Comparison of ENCODE assay signal across 15 cellular contexts in genomic region chr1:52659851-52660596, GRCh38. TPM values are rescaled to one million over a fixed set of nuclear protein-coding genes. Genes with fewer than 3 reads are reported as not detected.
DNase-seq lines count a peak whose midpoint lies in the region; ATAC-seq and TF ChIP-seq lines count a peak whose summit lies in the region.
"Had no signal": no experiment of that assay in that cellular context is flagged by ENCODE, and none has a peak within 500 bp of the region (broad histone marks: within the 10 kb centered on the region; RNA-seq: fewer than 3 reads in every experiment).

No MANE protein-coding gene starts in this region.

- POLR2A ChIA-PET in HCT116 (lab: Charles Lee) = interaction anchor here (1.5 kb wide), 1 partner anchor 107 kb away, joined by 3 read pairs; the partner anchor contains the start of gene TUT4
- POLR2A ChIA-PET in activated CD4-positive, alpha-beta memory T cell treated with anti-CD3 and anti-CD28 coated beads, Interleukin-2, amount 10 ng/mL, durations not matched to agents 7 days and 5 days (lab: Charles Lee) = interaction anchor here (0.9 to 3.2 kb wide), 6 partner anchors 11 to 256 kb away, joined by 3 to 27 read pairs (median 6); partner anchors contain the start of genes ORC1 and PRPF38A

- intact Hi-C loops in HCT116 (cut with micrococcal nuclease) = no loop called here
- intact Hi-C loops in Right ventricle myocardium inferior (cut with DNase I) = no loop called here
- intact Hi-C loops in right cardiac atrium (cut with DNase I) = no loop called here

- peaks cover 32% of the 10 kb centered on the region for H3K36me3 Mint-ChIP-seq in CD4-positive, CD25-positive, alpha-beta regulatory T cell
- H3K36me3 Mint-ChIP-seq in activated CD4-positive, alpha-beta memory T cell treated with anti-CD3 and anti-CD28 coated beads, Interleukin-2, amount 10 ng/mL, durations not matched to agents 7 days and 5 days (ENCODE audit: low read depth) = no peaks in the 10 kb centered on the region

- no peak for DNase-seq in CD4-positive, CD25-positive, alpha-beta regulatory T cell
- DNase-seq in HCT116 (ENCODE audit: low read depth, low spot score) (no peak), left kidney (ENCODE audit: low read depth, low spot score) (peak; percentile 61), Right ventricle myocardium inferior (ENCODE audit: missing footprints) (no peak), NOMO-1 (lab: John Stamatoyannopoulos, UW; ENCODE audit: unreplicated experiment in 2 of 2) (no peak), right cardiac atrium (no peak)
- DNase-seq in activated CD4-positive, alpha-beta memory T cell treated with anti-CD3 and anti-CD28 coated beads, Interleukin-2, amount 10 ng/mL, durations not matched to agents 7 days and 5 days = no peak
- DNase-seq: AML-193, amniotic stem cell, GF-D8, hippocampal formation, midbrain had no signal

- no peak overlapping the region for H3K4me3 ChIP-seq in CD4-positive, CD25-positive, alpha-beta regulatory T cell (ENCODE audit: low read depth, low read length)
- H3K4me3 ChIP-seq in HCT116 (replicated peaks in 1 of 2; ENCODE audit: low read depth in 1 of 2, low read length in 2 of 2) = no peak overlapping the region
- no peak overlapping the region for H3K4me3 ChIP-seq in right cardiac atrium (ENCODE audit: low read length)

- no peak overlapping the region for H2AFZ ChIP-seq in HCT116 (ENCODE audit: low read depth, low read length, poor library complexity, severe bottlenecking)

- no peaks in the 10 kb centered on the region for H3K9me2 ChIP-seq in HCT116 (ENCODE audit: insufficient read depth)

- H3K36me3 ChIP-seq in CD4-positive, CD25-positive, alpha-beta regulatory T cell (ENCODE audit: control insufficient read depth, insufficient read depth, low read length) = peaks cover 19% of the 10 kb centered on the region
- no peaks in the 10 kb centered on the region for H3K36me3 ChIP-seq in HCT116 (ENCODE audit: control insufficient read depth in 1 of 2, insufficient read depth in 2 of 2, low read length in 2 of 2)

- TF ChIP-seq CTCF in HCT116 (IDR thresholded peaks at IDR 0.05 in 2 of 3, conservative IDR thresholded peaks at IDR 0.05 in 1 of 3; ENCODE audit: borderline replicate concordance in 1 of 3, insufficient read depth in 1 of 3, low read depth in 2 of 3, low read length in 2 of 3) = no peak

- CTCF ChIA-PET in HCT116 (lab: Charles Lee) = no interaction called here
- CTCF ChIA-PET in activated CD4-positive, alpha-beta memory T cell treated with anti-CD3 and anti-CD28 coated beads, Interleukin-2, amount 10 ng/mL, durations not matched to agents 7 days and 5 days (lab: Charles Lee) = interaction anchor here (0.6 to 1.5 kb wide), 4 partner anchors 10 to 599 kb away, joined by 3 to 5 read pairs (median 4); partner anchors contain the start of genes ORC1 and PRPF38A

- H3K27ac ChIP-seq in CD4-positive, CD25-positive, alpha-beta regulatory T cell (ENCODE audit: insufficient read depth, low read length, poor library complexity, severe bottlenecking) = no peak overlapping the region
- H3K27ac ChIP-seq in HCT116 (ENCODE audit: low read depth, low read length) = no peak overlapping the region
- no peak overlapping the region for H3K27ac ChIP-seq in right cardiac atrium (ENCODE audit: low read length)
- H3K27ac ChIP-seq: RWPE1 had no signal

- H3K4me2 ChIP-seq in HCT116 (ENCODE audit: low read length) = peak overlapping the region; percentile 43

- H3K9me3 ChIP-seq in CD4-positive, CD25-positive, alpha-beta regulatory T cell (ENCODE audit: control insufficient read depth in 2 of 2, low read length in 2 of 2) = no peaks in the 10 kb centered on the region
- H3K9me3 ChIP-seq in HCT116 (ENCODE audit: control insufficient read depth in 1 of 2, insufficient read depth in 1 of 2, low read depth in 1 of 2, low read length in 2 of 2) (no peaks in the 10 kb centered on the region), right cardiac atrium (ENCODE audit: control insufficient read depth, low read length) (no peaks in the 10 kb centered on the region)

- no peaks in the 10 kb centered on the region for H3K27me3 Mint-ChIP-seq in CD4-positive, CD25-positive, alpha-beta regulatory T cell
- H3K27me3 Mint-ChIP-seq in activated CD4-positive, alpha-beta memory T cell treated with anti-CD3 and anti-CD28 coated beads, Interleukin-2, amount 10 ng/mL, durations not matched to agents 7 days and 5 days = no peaks in the 10 kb centered on the region

- no peak for TF ChIP-seq POLR2A in HCT116 (IDR thresholded peaks at IDR 0.05; ENCODE audit: borderline replicate concordance, extremely low read depth, insufficient read depth, insufficient read length)

- H3K9me3 Mint-ChIP-seq in CD4-positive, CD25-positive, alpha-beta regulatory T cell = no peaks in the 10 kb centered on the region
- no peaks in the 10 kb centered on the region for H3K9me3 Mint-ChIP-seq in activated CD4-positive, alpha-beta memory T cell treated with anti-CD3 and anti-CD28 coated beads, Interleukin-2, amount 10 ng/mL, durations not matched to agents 7 days and 5 days

- TF ChIP-seq RAD21 in HCT116 (IDR thresholded peaks at IDR 0.05; ENCODE audit: low read depth) = no peak

- peaks cover 0 to 11% (median 6%) of the 10 kb centered on the region in 4 donors for H3K4me1 Mint-ChIP-seq in CD4-positive, CD25-positive, alpha-beta regulatory T cell
- H3K4me1 Mint-ChIP-seq in activated CD4-positive, alpha-beta memory T cell treated with anti-CD3 and anti-CD28 coated beads, Interleukin-2, amount 10 ng/mL, durations not matched to agents 7 days and 5 days = peaks cover 17% of the 10 kb centered on the region

- 57% methylated on average over 13 of the region's 13 CpGs for WGBS in right cardiac atrium

- H4K20me1 ChIP-seq in HCT116 (ENCODE audit: insufficient read depth) = no peaks in the 10 kb centered on the region

- RAD21 ChIA-PET in HCT116 (lab: Charles Lee; ENCODE audit: low non-redundant PET in 1 of 2, low total read pairs in 2 of 2, uncharacterized antibody in 2 of 2, unreplicated experiment in 2 of 2) = interaction anchor here in 1 of 2 experiments (0.7 kb wide), 1 partner anchor 107 kb away, joined by 4 read pairs; the partner anchor contains the start of gene TUT4

- H3K4me3 Mint-ChIP-seq in CD4-positive, CD25-positive, alpha-beta regulatory T cell = no peak overlapping the region
- no peak overlapping the region for H3K4me3 Mint-ChIP-seq in activated CD4-positive, alpha-beta memory T cell treated with anti-CD3 and anti-CD28 coated beads, Interleukin-2, amount 10 ng/mL, durations not matched to agents 7 days and 5 days

- no peaks in the 10 kb centered on the region for H3K4me1 ChIP-seq in CD4-positive, CD25-positive, alpha-beta regulatory T cell (ENCODE audit: control insufficient read depth, insufficient read depth, low read length, poor library complexity, severe bottlenecking)
- H3K4me1 ChIP-seq in HCT116 (ENCODE audit: control insufficient read depth in 1 of 2, insufficient read depth in 2 of 2, low read length in 2 of 2) (peaks cover 0 to 26% of the 10 kb centered on the region in 2 experiments; a peak in 3 of 4 replicates), right cardiac atrium (ENCODE audit: control insufficient read depth, insufficient read depth, low read length) (peaks cover 3% of the 10 kb centered on the region)

- peak overlapping the region; percentile 35 to 79 (median 60) for H3K27ac Mint-ChIP-seq in CD4-positive, CD25-positive, alpha-beta regulatory T cell
- peak overlapping the region; percentile 50 for H3K27ac Mint-ChIP-seq in activated CD4-positive, alpha-beta memory T cell treated with anti-CD3 and anti-CD28 coated beads, Interleukin-2, amount 10 ng/mL, durations not matched to agents 7 days and 5 days

- H3K79me2 ChIP-seq in HCT116 (ENCODE audit: insufficient read depth, low read length) = no peaks in the 10 kb centered on the region

- peak overlapping the region; percentile 26; the same call in 1 of the 2 replicates for H3K9ac ChIP-seq in HCT116 (ENCODE audit: low read length)

- no peak for ATAC-seq in CD4-positive, CD25-positive, alpha-beta regulatory T cell (ENCODE audit: low read depth in 2 of 2)
- ATAC-seq in HCT116 = no peak
- ATAC-seq in Right ventricle myocardium inferior = no peak
- no peak for ATAC-seq in GM21737 (IDR thresholded peaks at IDR 0.05; ENCODE audit: unreplicated experiment)
- no peak for ATAC-seq in right cardiac atrium

- H3K27me3 ChIP-seq in CD4-positive, CD25-positive, alpha-beta regulatory T cell (ENCODE audit: control insufficient read depth, insufficient read depth, low read length) = no peaks in the 10 kb centered on the region
- no peaks in the 10 kb centered on the region for H3K27me3 ChIP-seq in HCT116 (ENCODE audit: insufficient read depth, low read length)
- no peaks in the 10 kb centered on the region for H3K27me3 ChIP-seq in right cardiac atrium (ENCODE audit: control insufficient read depth, insufficient read depth)

- no TSS peak for BruUV-seq in HCT116 (replicated peaks; lab: Mats Ljungman, UMichigan)

TF ChIP-seq in HCT116, 20 proteins besides CTCF, POLR2A, EP300 and RAD21 (continues in another document):
- TF ChIP-seq ELF1 (IDR thresholded peaks at IDR 0.05; ENCODE audit: borderline replicate concordance, low read depth) = no peak
- no peak for TF ChIP-seq FOSL1 (IDR thresholded peaks at IDR 0.05; ENCODE audit: low read depth)

RNA-seq across cellular contexts. Expression of gene SHISAL2A, which starts 27.1 kb away (rescaled TPM):
- 27.2 TPM for total RNA-seq in CD4-positive, CD25-positive, alpha-beta regulatory T cell
- polyA plus RNA-seq in CD4-positive, CD25-positive, alpha-beta regulatory T cell = 1 to 10 TPM; 4.3 to 8.0 (median 5.8) TPM
- not detected for total RNA-seq in HCT116 (2021; ENCODE audit: unreplicated experiment)
- not detected in 2 replicates for polyA plus RNA-seq in HCT116 (2012)
- total RNA-seq in activated CD4-positive, alpha-beta memory T cell treated with anti-CD3 and anti-CD28 coated beads, Interleukin-2, amount 10 ng/mL, durations not matched to agents 7 days and 5 days = 10 to 100 TPM; 10.8 to 11.4 TPM
- not detected for total RNA-seq in Right ventricle myocardium inferior
- total RNA-seq in right cardiac atrium = not detected
- polyA plus RNA-seq in right cardiac atrium = not detected
- total RNA-seq: HT1080 had no signal

RNA-seq across cellular contexts. Expression of gene COA7, which starts 38.1 kb away (rescaled TPM):
- total RNA-seq in CD4-positive, CD25-positive, alpha-beta regulatory T cell = 5.4 TPM
- polyA plus RNA-seq in CD4-positive, CD25-positive, alpha-beta regulatory T cell = 1 to 10 TPM; 2.4 to 4.6 (median 3.2) TPM
- total RNA-seq in HCT116 (2021; ENCODE audit: unreplicated experiment) (43.6 TPM), Right ventricle myocardium inferior (21.6 TPM), right cardiac atrium (10 to 100 TPM; 14.9 to 16.4 (median 15.5) TPM)
- 19.1 and 19.5 TPM in 2 replicates for polyA plus RNA-seq in HCT116 (2012)
- 10 to 100 TPM; 13.6 TPM for total RNA-seq in activated CD4-positive, alpha-beta memory T cell treated with anti-CD3 and anti-CD28 coated beads, Interleukin-2, amount 10 ng/mL, durations not matched to agents 7 days and 5 days
- 6.5 TPM for polyA plus RNA-seq in right cardiac atrium

RNA-seq across cellular contexts. Expression of gene GPX7, which starts 57.9 kb away (rescaled TPM):
- 12.3 TPM for total RNA-seq in CD4-positive, CD25-positive, alpha-beta regulatory T cell
- polyA plus RNA-seq in CD4-positive, CD25-positive, alpha-beta regulatory T cell = 10 to 100 TPM; 31.8 to 43.5 (median 36.0) TPM
- not detected for total RNA-seq in HCT116 (2021; ENCODE audit: unreplicated experiment)
- 0.19 TPM in 1 of 2 replicates, not detected in the other for polyA plus RNA-seq in HCT116 (2012)
- total RNA-seq in activated CD4-positive, alpha-beta memory T cell treated with anti-CD3 and anti-CD28 coated beads, Interleukin-2, amount 10 ng/mL, durations not matched to agents 7 days and 5 days = 10 to 100 TPM; 21.2 to 23.5 TPM
- 4.7 TPM for total RNA-seq in Right ventricle myocardium inferior
- 10 to 100 TPM in 2 of 4 donors, 1 to 10 TPM in 2; 9.4 to 13.9 (median 10.8) TPM for total RNA-seq in right cardiac atrium
- polyA plus RNA-seq in right cardiac atrium = 13.6 TPM
- total RNA-seq: HT1080 had no signal

Comparison
In these comparisons a context has a peak if more than half of its experiments do, and no peak if none do; other contexts are left out.
1. RNA of gene SHISAL2A, which starts 27.1 kb away (total RNA-seq): 27.2 TPM in CD4-positive, CD25-positive, alpha-beta regulatory T cell (single experiment) and 10.8 to 11.4 TPM in activated CD4-positive, alpha-beta memory T cell treated with anti-CD3 and anti-CD28 coated beads, Interleukin-2, amount 10 ng/mL, durations not matched to agents 7 days and 5 days; not detected in right cardiac atrium, not detected in Right ventricle myocardium inferior (single experiment) and not detected in HCT116 (single experiment); every median in the first group is over 10 times any median in the second.